Comparison of ENCODE assay signal across 8 cellular contexts in genomic region chr5:78647838-78648358, GRCh38. TPM values are rescaled to one million over a fixed set of nuclear protein-coding genes. Genes with fewer than 3 reads are reported as not detected.
DNase-seq lines count a peak whose midpoint lies in the region; ATAC-seq, FAIRE-seq and TF ChIP-seq lines count a peak whose summit lies in the region.

No MANE protein-coding gene starts in this region.

- 0% methylated on average over 24 of the region's 47 CpGs for WGBS in esophagus muscularis mucosa
- WGBS in aorta, 2 donors, result 0 to 1% methylated on average over 41 to 47 of the region's 47 CpGs

- no peak for ATAC-seq in CD4-positive, CD25-positive, alpha-beta regulatory T cell (ENCODE audit: low read depth in 2 of 2)
- ATAC-seq in HG03432 (IDR thresholded peaks at IDR 0.05; ENCODE audit: unreplicated experiment) (peak; percentile 46), aorta (ENCODE audit: low FRiP score) (peak; percentile 62)

- FAIRE-seq in GM19239 (lab: Jason Lieb, UNC), result no peak

- peaks cover 67% of the 10 kb centered on the region for H3K27me3 Mint-ChIP-seq in CD4-positive, CD25-positive, alpha-beta regulatory T cell

- H3K4me3 ChIP-seq in CD4-positive, CD25-positive, alpha-beta regulatory T cell (ENCODE audit: low read depth, low read length), result no peak overlapping the region
- peak overlapping the region; percentile 76 to 100 (median 86) for H3K4me3 ChIP-seq in esophagus muscularis mucosa
- H3K4me3 ChIP-seq in muscle layer of duodenum (ENCODE audit: low read depth in 1 of 2, low read length in 2 of 2), result peak overlapping the region; percentile 77 to 95
- H3K4me3 ChIP-seq in aorta (ENCODE audit: low read length in 2 of 2), result peak overlapping the region; percentile 57 to 65

- H3K4me1 Mint-ChIP-seq in CD4-positive, CD25-positive, alpha-beta regulatory T cell, result peaks cover 0 to 16% (median 8%) of the 10 kb centered on the region in 4 donors

- intact Hi-C loops in esophagus muscularis mucosa (cut with DNase I) (loop anchor here (5.0 to 10.0 kb wide), 3 partner anchors 111 to 317 kb away; no protein-coding TSS in a partner anchor), aorta (cut with DNase I) (loop anchor here (5.0 to 10.0 kb wide), 4 partner anchors 53 to 337 kb away; partner anchors contain the start of gene ARSB (in 1 of the 2))

- no peak for TF ChIP-seq EP300 in esophagus muscularis mucosa (IDR thresholded peaks at IDR 0.05)

- peaks cover 30% of the 10 kb centered on the region for H3K27me3 ChIP-seq in CD4-positive, CD25-positive, alpha-beta regulatory T cell (ENCODE audit: control insufficient read depth, insufficient read depth, low read length)
- H3K27me3 ChIP-seq in esophagus muscularis mucosa (no peaks in the 10 kb centered on the region), muscle layer of duodenum (ENCODE audit: low read depth, low read length) (no peaks in the 10 kb centered on the region), aorta (ENCODE audit: control insufficient read depth in 1 of 2, insufficient read depth in 2 of 2, low read length in 1 of 2) (no peaks in the 10 kb centered on the region)

- peak overlapping the region; percentile 62 to 73 (median 69) for H3K4me3 Mint-ChIP-seq in CD4-positive, CD25-positive, alpha-beta regulatory T cell

- no peak overlapping the region for H3K27ac Mint-ChIP-seq in CD4-positive, CD25-positive, alpha-beta regulatory T cell

- no peak for TF ChIP-seq POLR2A in esophagus muscularis mucosa (IDR thresholded peaks at IDR 0.05; ENCODE audit: low read depth)

- H3K9me3 ChIP-seq in CD4-positive, CD25-positive, alpha-beta regulatory T cell (ENCODE audit: control insufficient read depth in 2 of 2, low read length in 2 of 2), result no peaks in the 10 kb centered on the region
- no peaks in the 10 kb centered on the region for H3K9me3 ChIP-seq in esophagus muscularis mucosa
- H3K9me3 ChIP-seq in muscle layer of duodenum (ENCODE audit: control insufficient read depth in 1 of 2, low read length in 2 of 2), result no peaks in the 10 kb centered on the region
- no peaks in the 10 kb centered on the region for H3K9me3 ChIP-seq in aorta (ENCODE audit: control insufficient read depth, low read length)

- no peak overlapping the region for H3K27ac ChIP-seq in CD4-positive, CD25-positive, alpha-beta regulatory T cell (ENCODE audit: insufficient read depth, low read length, poor library complexity, severe bottlenecking)
- H3K27ac ChIP-seq in esophagus muscularis mucosa (replicated peaks in 1 of 4), result peak overlapping the region; percentile 96 to 98 (median 98)
- H3K27ac ChIP-seq in muscle layer of duodenum (ENCODE audit: low read length), result peak overlapping the region; percentile 58
- H3K27ac ChIP-seq in aorta (ENCODE audit: low read depth in 1 of 2, low read length in 2 of 2), result peak overlapping the region; percentile 33 to 99

- DNase-seq in CD4-positive, CD25-positive, alpha-beta regulatory T cell, result no peak
- DNase-seq in GM19239 (ENCODE audit: insufficient read length, low spot score), result peak; percentile 33
- peak; percentile 64 for DNase-seq in SW480 (ENCODE audit: low spot score)
- DNase-seq in esophagus muscularis mucosa (ENCODE audit: extremely low spot score), result no peak
- DNase-seq in aorta, result peak; percentile 65 to 90
- no peak for DNase-seq in cortex of kidney (lab: John Stamatoyannopoulos, UW)

- no peaks in the 10 kb centered on the region for H3K36me3 Mint-ChIP-seq in CD4-positive, CD25-positive, alpha-beta regulatory T cell

- H3K4me1 ChIP-seq in CD4-positive, CD25-positive, alpha-beta regulatory T cell (ENCODE audit: control insufficient read depth, insufficient read depth, low read length, poor library complexity, severe bottlenecking), result peaks cover 11% of the 10 kb centered on the region
- H3K4me1 ChIP-seq in esophagus muscularis mucosa, result peaks cover 13 to 51% (median 43%) of the 10 kb centered on the region in 4 donors
- peaks cover 4 to 26% of the 10 kb centered on the region in 2 donors for H3K4me1 ChIP-seq in muscle layer of duodenum (ENCODE audit: control insufficient read depth in 1 of 2, insufficient read depth in 2 of 2, low read length in 2 of 2)
- peaks cover 0 to 3% of the 10 kb centered on the region in 2 donors for H3K4me1 ChIP-seq in aorta (ENCODE audit: control insufficient read depth in 1 of 2, insufficient read depth in 2 of 2, low read length in 2 of 2)

- H3K9me3 Mint-ChIP-seq in CD4-positive, CD25-positive, alpha-beta regulatory T cell, result peaks cover 0 to 11% (median 0%) of the 10 kb centered on the region in 7 donors

- peak in 2 of 3 experiments; percentile 17 to 20 for TF ChIP-seq CTCF in esophagus muscularis mucosa (IDR thresholded peaks at IDR 0.05)

- H3K36me3 ChIP-seq in CD4-positive, CD25-positive, alpha-beta regulatory T cell (ENCODE audit: control insufficient read depth, insufficient read depth, low read length), result no peaks in the 10 kb centered on the region
- H3K36me3 ChIP-seq in esophagus muscularis mucosa (no peaks in the 10 kb centered on the region), muscle layer of duodenum (ENCODE audit: control insufficient read depth in 1 of 2, insufficient read depth in 2 of 2, low read length in 2 of 2) (peaks cover 0 to 5% of the 10 kb centered on the region in 2 donors), aorta (ENCODE audit: control insufficient read depth in 1 of 2, insufficient read depth in 2 of 2, low read length in 1 of 2) (no peaks in the 10 kb centered on the region)

RNA-seq across cellular contexts. Expression of gene LHFPL2, which starts 0.7 kb away (rescaled TPM):
- total RNA-seq in CD4-positive, CD25-positive, alpha-beta regulatory T cell, result 0.47 TPM
- polyA plus RNA-seq in CD4-positive, CD25-positive, alpha-beta regulatory T cell, result under 1 TPM; 0.11 to 0.42 (median 0.26) TPM
- 10 to 100 TPM; 24.1 to 40.9 (median 28.1) TPM for total RNA-seq in esophagus muscularis mucosa
- total RNA-seq in aorta, result 10 to 100 TPM; 38.6 to 43.1 TPM
- polyA plus RNA-seq in aorta, result 10 to 100 TPM; 16.4 to 20.0 TPM

Comparison
In these comparisons a context has a peak if more than half of its experiments do, and no peak if none do; other contexts are left out.
1. ATAC-seq: peak in HG03432 (single experiment) and aorta (single experiment); none in CD4-positive, CD25-positive, alpha-beta regulatory T cell (0 of 2).
2. DNase-seq: peak in GM19239 (single experiment), SW480 (single experiment) and aorta (2 of 2); none in CD4-positive, CD25-positive, alpha-beta regulatory T cell (0 of 3), esophagus muscularis mucosa (single experiment) and cortex of kidney (single experiment).
3. RNA of gene LHFPL2, which starts 0.7 kb away (total RNA-seq): 38.6 to 43.1 TPM in aorta and 24.1 to 40.9 TPM in esophagus muscularis mucosa; 0.47 TPM in CD4-positive, CD25-positive, alpha-beta regulatory T cell (single experiment); every median in the first group is over 10 times any median in the second.